Comparison of ENCODE assay signal across 8 cellular contexts in genomic region chr5:179759961-179760541, GRCh38. TPM values are rescaled to one million over a fixed set of nuclear protein-coding genes. Genes with fewer than 3 reads are reported as not detected.
DNase-seq lines count a peak whose midpoint lies in the region; ATAC-seq, FAIRE-seq and TF ChIP-seq lines count a peak whose summit lies in the region.

No MANE protein-coding gene starts in this region.

- H3K27ac ChIP-seq in SK-N-SH (ENCODE audit: low read depth in 2 of 2, low read length in 1 of 2) = no peak overlapping the region
- H3K27ac ChIP-seq in GM12878 (ENCODE audit: control insufficient read depth, insufficient read depth) = peak overlapping the region; percentile 55

- H3K27me3 ChIP-seq in SK-N-SH (ENCODE audit: insufficient read depth) (no peaks in the 10 kb centered on the region), GM12878 (replicated peaks in 1 of 2; ENCODE audit: control insufficient read depth in 2 of 2, insufficient read depth in 2 of 2, low read length in 1 of 2) (no peaks in the 10 kb centered on the region)

- SMC1A ChIA-PET in GM12878 (lab: Charles Lee; ENCODE audit: uncharacterized antibody, unreplicated experiment) = interaction anchor here (1.0 to 1.2 kb wide), 2 partner anchors 31 to 35 kb away, joined by 3 read pairs; no protein-coding TSS in a partner anchor

- CTCF ChIA-PET in SK-N-SH (lab: Yijun Ruan, JAX) = interaction anchor here (0.6 to 0.7 kb wide), 2 partner anchors 9 to 410 kb away, joined by 3 read pairs; no protein-coding TSS in a partner anchor
- CTCF ChIA-PET in GM12878 (lab: Yijun Ruan, JAX) = interaction anchor here (1.1 kb wide), 1 partner anchor 36 kb away, joined by 3 read pairs; no protein-coding TSS in a partner anchor

- H3K79me2 ChIP-seq in SK-N-SH (ENCODE audit: insufficient read depth) (peaks cover 85% of the 10 kb centered on the region), GM12878 (ENCODE audit: control insufficient read depth, insufficient read depth, low read length) (peaks cover 52% of the 10 kb centered on the region)

- peak; percentile 61 for FAIRE-seq in GM12878 (lab: Jason Lieb, UNC)

- POLR2A ChIA-PET in SK-N-SH (lab: Yijun Ruan, JAX) = no interaction called here
- POLR2A ChIA-PET in GM12878 (lab: Charles Lee) = no interaction called here

- in situ Hi-C loops in GM12878 (cut with MboI) = no loop called here

- no peak for TF ChIP-seq POLR2A in GM12878 (IDR thresholded peaks at IDR 0.05; ENCODE audit: low read depth, low read length)

- H3K36me3 ChIP-seq in SK-N-SH (replicated peaks in 1 of 2; ENCODE audit: control insufficient read depth in 1 of 2, insufficient read depth in 2 of 2, low read length in 1 of 2) = peaks cover 0 to 5% of the 10 kb centered on the region in 2 experiments
- peaks cover 0 to 2% of the 10 kb centered on the region in 2 experiments; a peak in 1 of 4 replicates for H3K36me3 ChIP-seq in GM12878 (ENCODE audit: control insufficient read depth in 2 of 2, insufficient read depth in 2 of 2, low read length in 1 of 2)

- BruUV-seq in GM12878 (replicated peaks; lab: Mats Ljungman, UMichigan) = no TSS peak

- no peaks in the 10 kb centered on the region for H3K9me2 ChIP-seq in SK-N-SH

- H3F3A ChIP-seq in SK-N-SH (replicated peaks; ENCODE audit: insufficient read depth) = peaks cover 28% of the 10 kb centered on the region

- TF ChIP-seq RAD21 in SK-N-SH (IDR thresholded peaks at IDR 0.05; ENCODE audit: low read length) (no peak), GM12878 (IDR thresholded peaks at IDR 0.05; ENCODE audit: insufficient read depth, low read depth, low read length) (no peak)

- RAD21 ChIA-PET in GM12878 (lab: Charles Lee; ENCODE audit: unreplicated experiment) = interaction anchor here (0.9 to 1.2 kb wide), 2 partner anchors 27 to 215 kb away, joined by 3 to 7 read pairs; partner anchors contain the start of gene MAML1

- H3K4me3 ChIP-seq in SK-N-SH (ENCODE audit: low read depth in 2 of 2, low read length in 1 of 2) (no peak overlapping the region), GM12878 (no peak overlapping the region)

- no peak overlapping the region for H2AFZ ChIP-seq in SK-N-SH (ENCODE audit: low read depth)
- H2AFZ ChIP-seq in GM12878 (ENCODE audit: control insufficient read depth, low read depth, low read length) = no peak overlapping the region

- peak; percentile 9 for DNase-seq in SK-N-SH
- DNase-seq in GM12878 (ENCODE audit: low read depth, low spot score) = peak; percentile 32
- peak in 2 of 3 experiments; percentile 8 to 13 for DNase-seq in stimulated activated CD4-positive, alpha-beta T cell treated with anti-CD3 and anti-CD28 coated beads, TNF-alpha, amount 100 ng/mL, for 24 hours (ENCODE audit: low read depth in 3 of 3)
- DNase-seq in NK-92 (lab: John Stamatoyannopoulos, UW; ENCODE audit: unreplicated experiment) = no peak
- DNase-seq in foreskin melanocyte = no peak

- no peak for TF ChIP-seq EP300 in SK-N-SH (IDR thresholded peaks at IDR 0.05; ENCODE audit: borderline replicate concordance in 1 of 2, low read depth in 1 of 2, low read length in 1 of 2)
- TF ChIP-seq EP300 in GM12878 (IDR thresholded peaks at IDR 0.05; ENCODE audit: borderline replicate concordance in 1 of 2, control insufficient read depth in 1 of 2, low read depth in 2 of 2, low read length in 2 of 2) = no peak

- H4K20me1 ChIP-seq in SK-N-SH (ENCODE audit: insufficient read depth) (peaks cover 76% of the 10 kb centered on the region), GM12878 (ENCODE audit: control insufficient read depth, insufficient read depth) (peaks cover 4% of the 10 kb centered on the region; the same call in 1 of the 2 replicates)

- WGBS in SK-N-SH (ENCODE audit: low lambda C conversion rate) = 91% methylated on average over 6 of the region's 6 CpGs
- WGBS in GM12878 (ENCODE audit: insufficient coverage, insufficient replicate concordance, low lambda C conversion rate, missing lambda C conversion rate) = 65% methylated on average over 6 of the region's 6 CpGs

- no peak overlapping the region for H3K4me2 ChIP-seq in SK-N-SH
- H3K4me2 ChIP-seq in GM12878 (ENCODE audit: control insufficient read depth, insufficient read depth) = peak overlapping the region; percentile 74

- TF ChIP-seq CTCF in SK-N-SH (IDR thresholded peaks at IDR 0.05) = no peak
- no peak for TF ChIP-seq CTCF in GM12878 (IDR thresholded peaks at IDR 0.05 in 2 of 3, conservative IDR thresholded peaks at IDR 0.05 in 1 of 3; ENCODE audit: control insufficient read depth in 2 of 3, extremely low read depth in 1 of 3, insufficient read depth in 1 of 3, low read depth in 3 of 3, low read length in 3 of 3)

- peaks cover 21 to 28% of the 10 kb centered on the region in 2 experiments for H3K4me1 ChIP-seq in SK-N-SH (ENCODE audit: control insufficient read depth in 1 of 2, insufficient read depth in 2 of 2, low read depth in 1 of 2, low read length in 1 of 2)
- peaks cover 30% of the 10 kb centered on the region for H3K4me1 ChIP-seq in GM12878 (ENCODE audit: control insufficient read depth, insufficient read depth, low read length)

- intact Hi-C loops in GM12878 (cut with micrococcal nuclease; ENCODE audit: unreplicated experiment) = loop anchor here (5.0 to 10.0 kb wide), 2 partner anchors 37 to 215 kb away; no protein-coding TSS in a partner anchor

- H3K9ac ChIP-seq in SK-N-SH (no peak overlapping the region), GM12878 (ENCODE audit: control insufficient read depth, insufficient read depth, low read length) (no peak overlapping the region; the same call in 1 of the 2 replicates)

- H3K9me3 ChIP-seq in SK-N-SH (no peaks in the 10 kb centered on the region), GM12878 (replicated peaks; ENCODE audit: control insufficient read depth, insufficient read depth, low read length) (no peaks in the 10 kb centered on the region)

- ATAC-seq in SK-N-SH treated with all-trans-retinoic acid at 6 μM for 48 hours (no peak), HG03520 (IDR thresholded peaks at IDR 0.05; ENCODE audit: unreplicated experiment) (peak; percentile 48), GM12878 (peak; percentile 58), GM21367 (IDR thresholded peaks at IDR 0.05; ENCODE audit: unreplicated experiment) (no peak)

RNA-seq across cellular contexts. Expression of gene MAML1, which starts 27.4 kb away (rescaled TPM):
- polyA plus RNA-seq in SK-N-SH (2012; rRNA removed) (4.4 and 8.1 TPM in 2 replicates), GM12878 (2011; rRNA removed) (3.4 and 6.5 TPM in 2 replicates), GM12878 (2014; fragmentation: Illumina TruSeq; extraction: Trizol) (13.8 and 17.2 TPM in 2 replicates), GM12878 (2014; fragmentation: Nextera tagmentation; extraction: Ambion mirVana) (1 to 10 TPM in 1 of 2 experiments, under 1 TPM in 1; 0.42 to 1.2 TPM), GM12878 (2014; rRNA removed) (19.5 and 21.1 TPM in 2 replicates), GM12878 (2016; fragmentation: Nextera tagmentation; extraction: Ambion mirVana) (1 to 10 TPM; 7.0 to 7.1 TPM)
- polyA plus RNA-seq in SK-N-SH (2012; cell fraction: cytosol; rRNA removed) = 4.1 and 5.5 TPM in 2 replicates
- 11.6 and 12.4 TPM in 2 replicates for polyA plus RNA-seq in SK-N-SH (2012; cell fraction: nucleus; rRNA removed)
- total RNA-seq in GM12878 (2013; cell fraction: nucleolus; rRNA removed) = 22.7 and 24.8 TPM in 2 replicates
- total RNA-seq in GM12878 (2014; rRNA removed) (9.1 and 16.4 TPM in 2 replicates), GM12878 (2014; rRNA removed; fragmentation: Illumina TruSeq; extraction: Trizol) (7.4 and 7.9 TPM in 2 replicates), GM12878 (2021) (23.1 and 23.9 TPM in 2 replicates)
- polyA plus RNA-seq in GM12878 (2011; ENCODE audit: low read depth) = 5.3 TPM
- polyA plus RNA-seq in GM12878 (2011; cell fraction: cytosol; rRNA removed) = 6.6 and 7.5 TPM in 2 replicates
- polyA plus RNA-seq in GM12878 (2011; cell fraction: nucleus; rRNA removed) = 14.3 and 16.4 TPM in 2 replicates
- polyA plus RNA-seq in GM12878 (2012) = 9.6 and 11.2 TPM in 2 replicates
- polyA minus RNA-seq in GM12878 (2011; rRNA and poly(A)+ RNA removed) = 6.3 and 7.7 TPM in 2 replicates
- polyA minus RNA-seq in GM12878 (2011; cell fraction: cytosol; rRNA and poly(A)+ RNA removed) = 4.1 and 5.6 TPM in 2 replicates
- polyA minus RNA-seq in GM12878 (2011; cell fraction: nucleus; rRNA and poly(A)+ RNA removed) = 7.6 and 16.6 TPM in 2 replicates

RNA-seq across cellular contexts. Expression of gene LTC4S, which starts 33.7 kb away (rescaled TPM):
- polyA plus RNA-seq in SK-N-SH (2012; rRNA removed) (0.34 and 0.43 TPM in 2 replicates), GM12878 (2011; rRNA removed) (not detected in 2 replicates), GM12878 (2014; fragmentation: Illumina TruSeq; extraction: Trizol) (not detected in 2 replicates), GM12878 (2014; fragmentation: Nextera tagmentation; extraction: Ambion mirVana) (not detected), GM12878 (2014; rRNA removed) (1.6 and 2.0 TPM in 2 replicates), GM12878 (2016; fragmentation: Nextera tagmentation; extraction: Ambion mirVana) (1 to 10 TPM in 1 of 2 experiments, under 1 TPM in 1; 0.78 to 1.3 TPM)
- polyA plus RNA-seq in SK-N-SH (2012; cell fraction: cytosol; rRNA removed) = 0.14 TPM in 1 of 2 replicates, not detected in the other
- polyA plus RNA-seq in SK-N-SH (2012; cell fraction: nucleus; rRNA removed) = 0.67 and 0.75 TPM in 2 replicates
- total RNA-seq in GM12878 (2013; cell fraction: nucleolus; rRNA removed) = 1.1 and 1.8 TPM in 2 replicates
- total RNA-seq in GM12878 (2014; rRNA removed) (1.1 and 1.8 TPM in 2 replicates), GM12878 (2014; rRNA removed; fragmentation: Illumina TruSeq; extraction: Trizol) (not detected in 2 replicates), GM12878 (2021) (2.0 and 3.6 TPM in 2 replicates)
- polyA plus RNA-seq in GM12878 (2011; ENCODE audit: low read depth) = not detected
- polyA plus RNA-seq in GM12878 (2011; cell fraction: cytosol; rRNA removed) = 0.13 and 0.20 TPM in 2 replicates
- 0.33 and 0.50 TPM in 2 replicates for polyA plus RNA-seq in GM12878 (2011; cell fraction: nucleus; rRNA removed)
- 0.66 TPM in 1 of 2 replicates, not detected in the other for polyA plus RNA-seq in GM12878 (2012)
- not detected in 2 replicates for polyA minus RNA-seq in GM12878 (2011; rRNA and poly(A)+ RNA removed)
- polyA minus RNA-seq in GM12878 (2011; cell fraction: cytosol; rRNA and poly(A)+ RNA removed) = not detected in 2 replicates
- polyA minus RNA-seq in GM12878 (2011; cell fraction: nucleus; rRNA and poly(A)+ RNA removed) = 0.73 and 0.77 TPM in 2 replicates

RNA-seq across cellular contexts. Expression of gene MGAT4B, which starts 46.6 kb away (rescaled TPM):
- polyA plus RNA-seq in SK-N-SH (2012; rRNA removed) (174 and 190 TPM in 2 replicates), GM12878 (2011; rRNA removed) (24.5 and 42.8 TPM in 2 replicates), GM12878 (2014; fragmentation: Illumina TruSeq; extraction: Trizol) (27.2 and 33.3 TPM in 2 replicates), GM12878 (2014; fragmentation: Nextera tagmentation; extraction: Ambion mirVana) (under 1 TPM in 1 of 2 experiments, not detected in 1; 0.60 TPM), GM12878 (2014; rRNA removed) (59.3 and 69.7 TPM in 2 replicates), GM12878 (2016; fragmentation: Nextera tagmentation; extraction: Ambion mirVana) (1 to 10 TPM; 7.6 to 8.3 TPM)
- 120 and 170 TPM in 2 replicates for polyA plus RNA-seq in SK-N-SH (2012; cell fraction: cytosol; rRNA removed)
- polyA plus RNA-seq in SK-N-SH (2012; cell fraction: nucleus; rRNA removed) = 434 and 545 TPM in 2 replicates
- 94.1 and 97.6 TPM in 2 replicates for total RNA-seq in GM12878 (2013; cell fraction: nucleolus; rRNA removed)
- total RNA-seq in GM12878 (2014; rRNA removed) (44.7 and 46.0 TPM in 2 replicates), GM12878 (2014; rRNA removed; fragmentation: Illumina TruSeq; extraction: Trizol) (25.2 and 34.4 TPM in 2 replicates), GM12878 (2021) (66.2 and 82.5 TPM in 2 replicates)
- 24.6 TPM for polyA plus RNA-seq in GM12878 (2011; ENCODE audit: low read depth)
- polyA plus RNA-seq in GM12878 (2011; cell fraction: cytosol; rRNA removed) = 57.3 and 70.6 TPM in 2 replicates
- 263 and 274 TPM in 2 replicates for polyA plus RNA-seq in GM12878 (2011; cell fraction: nucleus; rRNA removed)
- polyA plus RNA-seq in GM12878 (2012) = 44.2 and 50.9 TPM in 2 replicates
- polyA minus RNA-seq in GM12878 (2011; rRNA and poly(A)+ RNA removed) = 41.5 and 69.5 TPM in 2 replicates
- polyA minus RNA-seq in GM12878 (2011; cell fraction: cytosol; rRNA and poly(A)+ RNA removed) = 23.1 and 28.3 TPM in 2 replicates
- polyA minus RNA-seq in GM12878 (2011; cell fraction: nucleus; rRNA and poly(A)+ RNA removed) = 83.3 and 122 TPM in 2 replicates

Comparison
In these comparisons a context has a peak if more than half of its experiments do, and no peak if none do; other contexts are left out.
1. DNase-seq: peak in SK-N-SH (single experiment), GM12878 (single experiment) and stimulated activated CD4-positive, alpha-beta T cell treated with anti-CD3 and anti-CD28 coated beads, TNF-alpha, amount 100 ng/mL, for 24 hours (2 of 3); none in NK-92 (single experiment) and foreskin melanocyte (single experiment).
2. ATAC-seq: peak in HG03520 (single experiment) and GM12878 (single experiment); none in SK-N-SH treated with all-trans-retinoic acid at 6 μM for 48 hours (single experiment) and GM21367 (single experiment).
3. Of the 26 proteins assayed by ChIP-seq in both GM12878 and SK-N-SH: peak only in GM12878: MEF2A and TCF12; only in SK-N-SH: none; in both: none; in neither: 24.